In the genomic region with DNA sequence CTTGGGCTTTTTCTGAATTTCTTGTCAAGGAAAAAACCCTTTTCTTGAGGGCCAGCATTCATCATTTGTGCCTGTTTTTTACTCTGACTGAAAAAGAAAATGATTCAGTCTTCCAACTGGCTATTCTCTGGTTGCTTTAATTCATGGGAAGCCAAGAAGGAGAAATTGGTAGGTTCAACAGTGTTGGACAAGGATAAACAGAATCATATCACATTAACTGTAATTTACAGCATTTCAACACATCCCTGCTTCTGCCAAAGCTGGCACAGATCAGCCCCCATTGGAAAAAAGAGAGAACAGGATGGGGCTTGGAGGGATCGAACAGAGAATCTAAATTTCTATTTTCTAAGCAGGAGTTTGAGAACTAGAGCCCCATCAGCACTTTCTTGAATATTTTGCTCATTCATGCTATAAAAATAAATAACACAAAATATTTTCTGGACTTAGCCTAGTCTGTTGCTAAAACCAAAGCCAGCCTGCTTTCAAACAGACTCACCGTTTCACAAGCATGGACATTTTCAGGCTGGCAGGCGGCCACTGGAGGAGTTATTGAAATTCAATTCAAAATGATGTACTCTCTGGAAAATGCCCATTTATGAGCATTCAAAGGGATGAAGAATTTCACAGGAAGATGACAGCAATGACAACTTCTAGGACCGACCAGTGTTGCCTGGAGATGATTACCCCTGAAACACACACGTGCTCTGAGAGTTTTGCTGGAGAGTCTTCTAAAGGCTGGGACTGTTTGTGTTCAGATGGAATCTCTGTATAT, we compare ENCODE assay signal across 21 cellular contexts.
A peak's percentile ranks its signal among the peaks of the same experiment; 100 is the strongest.
DNase-seq lines count a peak whose midpoint lies in the region; ATAC-seq and TF ChIP-seq lines count a peak whose summit lies in the region.
"Had no signal": no experiment of that assay in that cellular context is flagged by ENCODE, and none has a peak within 500 bp of the region (broad histone marks: within the 10 kb centered on the region; RNA-seq: fewer than 3 reads in every experiment).

No MANE protein-coding gene starts in this region.

- intact Hi-C loops in psoas muscle (cut with DNase I) = no loop called here
- intact Hi-C loops in transverse colon (cut with DNase I; ENCODE audit: low total_unique reads) = no loop called here
- intact Hi-C loops in left lung (cut with DNase I) = no loop called here

- H3K27me3 ChIP-seq in MG63 (no peaks in the 10 kb centered on the region), psoas muscle (ENCODE audit: insufficient read depth in 3 of 3, low read length in 2 of 3) (no peaks in the 10 kb centered on the region), transverse colon (no peaks in the 10 kb centered on the region), left lung (no peaks in the 10 kb centered on the region)
- H3K27me3 ChIP-seq: thyroid gland had no signal

- 16 to 24% (median 24%) methylated on average over 5 of the region's 5 CpGs for WGBS in psoas muscle, 3 donors
- 62 to 68% methylated on average over 5 of the region's 5 CpGs for WGBS in transverse colon (ENCODE audit: low coverage in 1 of 2), 2 donors

- no peak for TF ChIP-seq POLR2A in transverse colon (IDR thresholded peaks at IDR 0.05)

- TF ChIP-seq CTCF in fibroblast of villous mesenchyme (IDR thresholded peaks at IDR 0.05; ENCODE audit: insufficient read depth, low read depth, low read length) (no peak), psoas muscle (IDR thresholded peaks at IDR 0.05) (no peak), transverse colon (IDR thresholded peaks at IDR 0.05) (no peak), left lung (IDR thresholded peaks at IDR 0.05) (no peak)

- in situ Hi-C loops in transverse colon (cut with MboI; ENCODE audit: low pct_ligation_motif_present in 1 of 4, low pct_unique_long_range_greater_than_20kb in 1 of 4, low sequenced_read_pairs in 3 of 4) = no loop called here

- H3K4me3 ChIP-seq in MG63 (no peak overlapping the region), fibroblast of villous mesenchyme (ENCODE audit: low read depth, low read length) (no peak overlapping the region), psoas muscle (no peak overlapping the region), transverse colon (no peak overlapping the region), left lung (no peak overlapping the region)
- H3K4me3 ChIP-seq: GM23338, skin epidermis, thyroid gland had no signal

- H3K4me1 ChIP-seq in psoas muscle (no peaks in the 10 kb centered on the region), transverse colon (no peaks in the 10 kb centered on the region), left lung (no peaks in the 10 kb centered on the region)
- H3K4me1 ChIP-seq: thyroid gland had no signal

- no peak for TF ChIP-seq EP300 in transverse colon (IDR thresholded peaks at IDR 0.05; ENCODE audit: low read depth)

- no peak overlapping the region for H3K27ac ChIP-seq in psoas muscle
- H3K27ac ChIP-seq in transverse colon = no peak overlapping the region
- H3K27ac ChIP-seq in left lung = no peak overlapping the region
- H3K27ac ChIP-seq: epithelial cell of prostate, HL-60, thyroid gland had no signal

- H3K36me3 ChIP-seq in MG63 (no peaks in the 10 kb centered on the region), psoas muscle (ENCODE audit: insufficient read depth in 1 of 2, low read depth in 1 of 2) (no peaks in the 10 kb centered on the region), transverse colon (no peaks in the 10 kb centered on the region), left lung (no peaks in the 10 kb centered on the region)
- H3K36me3 ChIP-seq: thyroid gland had no signal

- H3K9me3 ChIP-seq in MG63 (no peaks in the 10 kb centered on the region), psoas muscle (no peaks in the 10 kb centered on the region), transverse colon (no peaks in the 10 kb centered on the region), left lung (no peaks in the 10 kb centered on the region)
- H3K9me3 ChIP-seq: thyroid gland had no signal

- ATAC-seq in psoas muscle (no peak), left lung (no peak)
- ATAC-seq: GM23338; HepG2; left colon; stimulated activated naive B cell treated with anti-CD40 and anti-IgM and Interleukin-4, amounts not matched to agents 10 μg/mL and 1 μg/mL and 100 μg/mL, for 72 hours had no signal

- DNase-seq in Ammon's horn (ENCODE audit: low spot score) = peak; percentile 9
- DNase-seq in MG63 = peak; percentile 34
- DNase-seq in fibroblast of villous mesenchyme (ENCODE audit: low read depth) = peak; percentile 33
- peak; percentile 43 to 75 for DNase-seq in psoas muscle
- no peak for DNase-seq in transverse colon
- DNase-seq in GOT3 (lab: John Stamatoyannopoulos, UW) = no peak
- no peak for DNase-seq in NCI-H1417 (lab: John Stamatoyannopoulos, UW)
- no peak for DNase-seq in left lung
- DNase-seq: activated CD4-positive, alpha-beta T cell treated with anti-CD3 and anti-CD28 coated beads for 4 hours; DMS79 treated with DMSO at 0.1 percent for 48 hours; left colon; NCI-H1092 treated with DMSO at 0.1 percent for 48 hours; NCI-H2029; stimulated activated CD4-positive, alpha-beta T cell treated with anti-CD3 and anti-CD28 coated beads, Interleukin-2, amount 100 ng/mL, for 48 hours; stimulated activated naive B cell treated with anti-CD40 and anti-IgM and Interleukin-4, amounts not matched to agents 10 μg/mL and 1 μg/mL and 100 μg/mL, for 72 hours; thyroid gland had no signal

Comparison
In these comparisons a context has a peak if more than half of its experiments do, and no peak if none do; other contexts are left out.
1. DNase-seq: peak in Ammon's horn (single experiment), MG63 (single experiment), fibroblast of villous mesenchyme (single experiment) and psoas muscle (2 of 2); none in transverse colon (single experiment), GOT3 (single experiment), NCI-H1417 (0 of 3) and left lung (0 of 2).